Comparison of ENCODE assay signal across 19 cellular contexts in the genomic region with DNA sequence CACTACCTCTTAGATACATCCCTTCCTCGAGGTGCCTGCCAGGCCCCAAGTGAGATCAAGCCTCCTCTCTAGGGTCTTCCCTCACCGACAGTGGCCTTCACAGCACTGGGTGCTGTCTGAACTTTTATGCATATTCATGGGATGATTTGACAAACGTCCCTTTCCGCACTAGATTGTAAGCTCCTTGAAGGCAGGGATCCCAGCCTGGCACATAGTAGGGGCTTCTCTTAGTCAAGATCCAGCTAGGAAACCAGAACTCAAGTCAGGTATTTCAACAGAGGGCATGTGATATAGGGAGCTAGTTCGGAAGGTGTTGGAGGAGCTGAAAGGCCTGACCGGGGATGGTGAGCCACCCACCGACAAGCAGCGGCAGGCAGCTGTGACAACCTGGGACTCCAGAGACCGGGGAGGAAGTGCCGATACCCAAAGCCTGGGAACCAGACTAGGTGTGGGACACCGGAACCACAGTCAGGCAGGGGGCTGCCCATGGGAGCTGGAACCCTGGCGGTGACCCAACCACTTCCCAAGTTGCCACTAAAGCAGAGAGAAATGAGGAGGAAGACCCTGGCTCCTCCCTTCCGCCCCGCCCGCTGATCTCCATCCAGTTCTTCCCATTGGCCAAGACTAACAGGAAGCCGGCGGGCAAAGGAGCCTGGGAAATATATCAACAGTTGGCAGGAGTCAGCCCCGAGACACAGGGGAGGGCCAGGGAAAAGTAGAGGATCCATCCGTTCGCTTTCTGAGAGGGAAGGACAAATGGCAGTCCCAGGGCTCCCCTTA.
"Had no signal": no experiment of that assay in that cellular context is flagged by ENCODE, and none has a peak within 500 bp of the region (broad histone marks: within the 10 kb centered on the region; RNA-seq: fewer than 3 reads in every experiment).

No MANE protein-coding gene starts in this region.

- H3K4me3 ChIP-seq: gastroesophageal sphincter, heart right ventricle, tibial nerve, vagina had no signal

- H3K4me1 Mint-ChIP-seq: endodermal cell had no signal

- H3K36me3 Mint-ChIP-seq: memory B cell; naive thymus-derived CD8-positive, alpha-beta T cell had no signal

- H3K27ac Mint-ChIP-seq: activated CD4-positive, alpha-beta T cell treated with anti-CD3 and anti-CD28 coated beads, Interleukin-2, amount 10 ng/mL, durations not matched to agents 7 days and 5 days; activated naive CD8-positive, alpha-beta T cell treated with anti-CD3 and anti-CD28 coated beads, Interleukin-2, amount 50 U/mL, for 24 hours; activated T-helper 1 cell treated with anti-CD3 and anti-CD28 coated beads, Interleukin-12 subunit alpha, Interleukin-12 subunit beta, Interleukin-2, Interleukin-4 antibody, amounts not matched to agents 30 ng/mL and 10 ng/mL and 1 ng/mL, durations not matched to agents 14 hours and 24 hours and 36 hours; endodermal cell; memory B cell; naive thymus-derived CD8-positive, alpha-beta T cell had no signal

- H3K27ac ChIP-seq: gastroesophageal sphincter, tibial nerve, vagina had no signal

- H3K27me3 ChIP-seq: tibial nerve, vagina had no signal

- DNase-seq: activated CD4-positive, alpha-beta T cell treated with anti-CD3 and anti-CD28 coated beads, Interleukin-2, amount 10 ng/mL, durations not matched to agents 7 days and 5 days; activated CD4-positive, CD25-positive, alpha-beta regulatory T cell; activated CD8-positive, alpha-beta memory T cell treated with anti-CD3 and anti-CD28 coated beads for 24 hours; activated naive CD4-positive, alpha-beta T cell; activated naive CD8-positive, alpha-beta T cell treated with anti-CD3 and anti-CD28 coated beads, Interleukin-2, amount 50 U/mL, for 24 hours; dorsolateral prefrontal cortex; endodermal cell; erythroblast; left colon; naive thymus-derived CD8-positive, alpha-beta T cell; occipital lobe; stimulated activated CD4-positive, alpha-beta T cell treated with anti-CD3 and anti-CD28 coated beads, Interleukin-4, amount 100 ng/mL, for 1 hour; stimulated activated naive CD4-positive, alpha-beta T cell had no signal

- H3K9me3 Mint-ChIP-seq: activated CD4-positive, alpha-beta T cell treated with anti-CD3 and anti-CD28 coated beads, Interleukin-2, amount 10 ng/mL, durations not matched to agents 7 days and 5 days; activated naive CD8-positive, alpha-beta T cell treated with anti-CD3 and anti-CD28 coated beads, Interleukin-2, amount 50 U/mL, for 24 hours; activated T-helper 1 cell treated with anti-CD3 and anti-CD28 coated beads, Interleukin-12 subunit alpha, Interleukin-12 subunit beta, Interleukin-2, Interleukin-4 antibody, amounts not matched to agents 30 ng/mL and 10 ng/mL and 1 ng/mL, durations not matched to agents 14 hours and 24 hours and 36 hours; endodermal cell; memory B cell; naive thymus-derived CD8-positive, alpha-beta T cell had no signal

- H3K9me3 ChIP-seq: gastroesophageal sphincter, heart right ventricle, tibial nerve, vagina had no signal

- ATAC-seq: activated naive CD8-positive, alpha-beta T cell treated with anti-CD3 and anti-CD28 coated beads, Interleukin-2, amount 50 U/mL, for 24 hours; gastroesophageal sphincter; left colon; naive thymus-derived CD8-positive, alpha-beta T cell had no signal

- H3K36me3 ChIP-seq: gastroesophageal sphincter, heart right ventricle, tibial nerve, vagina had no signal

- H3K4me3 Mint-ChIP-seq: activated CD4-positive, alpha-beta T cell treated with anti-CD3 and anti-CD28 coated beads, Interleukin-2, amount 10 ng/mL, durations not matched to agents 7 days and 5 days; activated naive CD8-positive, alpha-beta T cell treated with anti-CD3 and anti-CD28 coated beads, Interleukin-2, amount 50 U/mL, for 24 hours; activated T-helper 1 cell treated with anti-CD3 and anti-CD28 coated beads, Interleukin-12 subunit alpha, Interleukin-12 subunit beta, Interleukin-2, Interleukin-4 antibody, amounts not matched to agents 30 ng/mL and 10 ng/mL and 1 ng/mL, durations not matched to agents 14 hours and 24 hours and 36 hours; endodermal cell; memory B cell; naive thymus-derived CD8-positive, alpha-beta T cell had no signal
